ENCODE assay signal across 1 cellular context in the genomic region with DNA sequence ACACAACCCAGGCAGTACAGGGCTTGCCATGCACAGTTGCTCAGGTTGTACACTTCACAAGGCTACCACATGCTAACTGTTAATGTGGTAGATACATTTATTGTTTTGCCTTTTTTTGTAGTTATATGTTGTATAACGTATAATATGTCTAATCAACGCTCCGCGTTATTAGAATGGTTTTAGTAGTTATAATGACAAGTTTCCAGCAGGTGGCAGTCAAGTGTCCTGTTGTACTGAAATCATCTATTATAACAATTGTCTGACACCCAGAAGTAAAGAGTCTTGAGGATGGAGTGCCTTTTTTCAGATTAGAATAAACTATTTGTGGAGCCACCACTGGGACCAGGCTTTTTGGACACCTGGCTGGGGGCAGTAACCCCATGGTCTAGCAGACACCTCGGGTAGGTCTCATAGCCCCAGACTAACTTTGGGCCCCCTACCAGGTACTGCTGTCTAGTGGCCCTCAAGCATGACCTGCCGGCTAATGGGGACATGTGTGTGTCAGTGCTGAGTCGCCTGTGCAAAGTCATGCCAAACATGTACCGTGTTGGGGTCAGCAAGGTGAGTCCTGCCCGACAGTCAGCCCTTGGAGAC.
TF ChIP-seq lines count a peak whose summit lies in the region.

No MANE protein-coding gene starts in this region.

TF ChIP-seq in GM12878, 131 proteins besides CTCF, POLR2A, EP300 and RAD21:
- TF ChIP-seq SRF (IDR thresholded peaks at IDR 0.05; ENCODE audit: low read depth in 2 of 2, low read length in 2 of 2) (no peak), SMC3 (IDR thresholded peaks at IDR 0.05; ENCODE audit: borderline replicate concordance, low read length) (peak; percentile 50; the same call in 1 of the 2 replicates), GATAD2B (conservative IDR thresholded peaks at IDR 0.05; ENCODE audit: low read depth) (no peak), NRF1 (conservative IDR thresholded peaks at IDR 0.05; ENCODE audit: low read depth, low read length) (no peak), RAD51 (IDR thresholded peaks at IDR 0.05) (no peak), KLF5 (IDR thresholded peaks at IDR 0.05; ENCODE audit: partially characterized antibody) (no peak), CEBPB (IDR thresholded peaks at IDR 0.05; ENCODE audit: borderline replicate concordance in 1 of 2, low read depth in 2 of 2, low read length in 2 of 2) (no peak), BACH1 (IDR thresholded peaks at IDR 0.05; ENCODE audit: borderline replicate concordance) (no peak)
- TF ChIP-seq, protein P1, sequence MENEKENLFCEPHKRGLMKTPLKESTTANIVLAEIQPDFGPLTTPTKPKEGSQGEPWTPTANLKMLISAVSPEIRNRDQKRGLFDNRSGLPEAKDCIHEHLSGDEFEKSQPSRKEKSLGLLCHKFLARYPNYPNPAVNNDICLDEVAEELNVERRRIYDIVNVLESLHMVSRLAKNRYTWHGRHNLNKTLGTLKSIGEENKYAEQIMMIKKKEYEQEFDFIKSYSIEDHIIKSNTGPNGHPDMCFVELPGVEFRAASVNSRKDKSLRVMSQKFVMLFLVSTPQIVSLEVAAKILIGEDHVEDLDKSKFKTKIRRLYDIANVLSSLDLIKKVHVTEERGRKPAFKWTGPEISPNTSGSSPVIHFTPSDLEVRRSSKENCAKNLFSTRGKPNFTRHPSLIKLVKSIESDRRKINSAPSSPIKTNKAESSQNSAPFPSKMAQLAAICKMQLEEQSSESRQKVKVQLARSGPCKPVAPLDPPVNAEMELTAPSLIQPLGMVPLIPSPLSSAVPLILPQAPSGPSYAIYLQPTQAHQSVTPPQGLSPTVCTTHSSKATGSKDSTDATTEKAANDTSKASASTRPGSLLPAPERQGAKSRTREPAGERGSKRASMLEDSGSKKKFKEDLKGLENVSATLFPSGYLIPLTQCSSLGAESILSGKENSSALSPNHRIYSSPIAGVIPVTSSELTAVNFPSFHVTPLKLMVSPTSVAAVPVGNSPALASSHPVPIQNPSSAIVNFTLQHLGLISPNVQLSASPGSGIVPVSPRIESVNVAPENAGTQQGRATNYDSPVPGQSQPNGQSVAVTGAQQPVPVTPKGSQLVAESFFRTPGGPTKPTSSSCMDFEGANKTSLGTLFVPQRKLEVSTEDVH (IDR thresholded peaks at IDR 0.05; ENCODE audit: low read depth, partially characterized antibody): no peak
- TF ChIP-seq, protein P2, sequence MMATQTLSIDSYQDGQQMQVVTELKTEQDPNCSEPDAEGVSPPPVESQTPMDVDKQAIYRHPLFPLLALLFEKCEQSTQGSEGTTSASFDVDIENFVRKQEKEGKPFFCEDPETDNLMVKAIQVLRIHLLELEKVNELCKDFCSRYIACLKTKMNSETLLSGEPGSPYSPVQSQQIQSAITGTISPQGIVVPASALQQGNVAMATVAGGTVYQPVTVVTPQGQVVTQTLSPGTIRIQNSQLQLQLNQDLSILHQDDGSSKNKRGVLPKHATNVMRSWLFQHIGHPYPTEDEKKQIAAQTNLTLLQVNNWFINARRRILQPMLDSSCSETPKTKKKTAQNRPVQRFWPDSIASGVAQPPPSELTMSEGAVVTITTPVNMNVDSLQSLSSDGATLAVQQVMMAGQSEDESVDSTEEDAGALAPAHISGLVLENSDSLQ (IDR thresholded peaks at IDR 0.05): peak; percentile 25; the same call in 1 of the 2 replicates
